Comparison of ENCODE assay signal across 22 cellular contexts in the genomic region with DNA sequence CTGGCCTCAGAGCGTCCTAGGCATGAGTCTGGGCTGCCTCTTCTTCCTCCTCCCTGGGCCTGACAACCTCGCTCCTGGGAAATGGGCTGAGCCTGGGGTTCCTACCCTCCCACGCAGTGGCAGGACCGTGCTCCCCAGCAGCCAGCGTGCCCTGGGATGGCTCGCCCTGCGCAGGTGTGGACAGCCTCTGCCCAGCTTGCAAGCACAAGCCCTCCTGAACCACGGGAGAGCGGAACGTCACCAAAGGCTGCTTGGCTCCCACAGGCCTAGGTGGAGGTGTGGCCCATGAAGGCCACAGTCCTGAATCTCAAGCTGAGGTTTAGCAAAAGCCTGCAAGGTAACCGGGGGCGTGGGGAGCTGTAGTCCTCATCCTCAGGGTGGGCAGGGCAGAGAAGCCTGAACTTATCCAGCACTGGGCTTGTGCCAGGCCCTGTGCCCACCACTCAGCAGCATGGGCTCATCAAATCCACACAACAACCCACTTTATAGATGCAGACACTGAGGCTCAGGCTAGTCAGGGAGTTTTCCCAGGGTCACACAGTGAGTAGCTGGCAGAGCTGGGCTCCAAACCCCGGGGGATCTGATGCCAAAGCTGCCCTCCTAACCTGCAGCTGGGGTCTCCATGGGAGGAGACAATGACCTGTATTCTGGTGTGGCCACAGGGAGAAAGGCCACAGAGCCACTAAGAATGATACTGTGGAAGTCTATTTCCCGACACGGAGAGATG.
"Had no signal": no experiment of that assay in that cellular context is flagged by ENCODE, and none has a peak within 500 bp of the region (broad histone marks: within the 10 kb centered on the region; RNA-seq: fewer than 3 reads in every experiment).

No MANE protein-coding gene starts in this region.

- H3K9me3 Mint-ChIP-seq: activated naive CD8-positive, alpha-beta T cell treated with anti-CD3 and anti-CD28 coated beads for 36 hours; central memory CD8-positive, alpha-beta T cell had no signal

- H3K27me3 Mint-ChIP-seq: activated naive CD8-positive, alpha-beta T cell treated with anti-CD3 and anti-CD28 coated beads for 36 hours; central memory CD8-positive, alpha-beta T cell; naive B cell had no signal

- H3K4me3 ChIP-seq: body of pancreas, colonic mucosa, gastrocnemius medialis, mucosa of descending colon, tibial artery had no signal

- H3K4me1 ChIP-seq: body of pancreas, colonic mucosa, parathyroid adenoma had no signal

- H3K27ac Mint-ChIP-seq: activated naive CD8-positive, alpha-beta T cell treated with anti-CD3 and anti-CD28 coated beads for 36 hours had no signal

- H3K9me3 ChIP-seq: body of pancreas, colonic mucosa, gastrocnemius medialis, mucosa of descending colon, neutrophil, tibial artery had no signal

- H3K27me3 ChIP-seq: body of pancreas, colonic mucosa, gastrocnemius medialis, neutrophil had no signal

- FAIRE-seq: endometrium, kidney, urothelium cell line had no signal

- DNase-seq: activated CD4-positive, alpha-beta T cell treated with anti-CD3 and anti-CD28 coated beads for 1 hour; activated CD4-positive, alpha-beta T cell treated with anti-CD3 and anti-CD28 coated beads, Interleukin-2, amount 50 U/mL, for 4 hours; activated naive CD4-positive, alpha-beta T cell; activated naive CD8-positive, alpha-beta T cell treated with anti-CD3 and anti-CD28 coated beads for 36 hours; amygdala; body of pancreas; colonic mucosa; gastrocnemius medialis; head of caudate nucleus; kidney; mucosa of descending colon; naive B cell; stimulated activated CD8-positive, alpha-beta memory T cell treated with anti-CD3 and anti-CD28 coated beads, Interleukin-4, amount 100 ng/mL, for 48 hours; stimulated activated naive CD8-positive, alpha-beta T cell treated with anti-CD3 and anti-CD28 coated beads, Interleukin-15, Interleukin-2, amounts not matched to agents 100 U/mL and 50 U/mL, for 24 hours; substantia nigra; tibial artery; WERI-Rb-1 had no signal

- H2AFZ ChIP-seq: parathyroid adenoma had no signal

- H3K4me3 Mint-ChIP-seq: activated naive CD8-positive, alpha-beta T cell treated with anti-CD3 and anti-CD28 coated beads for 36 hours; central memory CD8-positive, alpha-beta T cell had no signal

- H3K79me2 ChIP-seq: parathyroid adenoma had no signal

- H3K36me3 Mint-ChIP-seq: activated naive CD8-positive, alpha-beta T cell treated with anti-CD3 and anti-CD28 coated beads for 36 hours; naive B cell had no signal

- H3K36me3 ChIP-seq: colonic mucosa, gastrocnemius medialis, neutrophil, tibial artery, WERI-Rb-1 had no signal

- H3K27ac ChIP-seq: body of pancreas, colonic mucosa, gastrocnemius medialis, parathyroid adenoma, tibial artery, WERI-Rb-1 had no signal

- H3K9ac ChIP-seq: parathyroid adenoma had no signal
